In the genomic region with DNA sequence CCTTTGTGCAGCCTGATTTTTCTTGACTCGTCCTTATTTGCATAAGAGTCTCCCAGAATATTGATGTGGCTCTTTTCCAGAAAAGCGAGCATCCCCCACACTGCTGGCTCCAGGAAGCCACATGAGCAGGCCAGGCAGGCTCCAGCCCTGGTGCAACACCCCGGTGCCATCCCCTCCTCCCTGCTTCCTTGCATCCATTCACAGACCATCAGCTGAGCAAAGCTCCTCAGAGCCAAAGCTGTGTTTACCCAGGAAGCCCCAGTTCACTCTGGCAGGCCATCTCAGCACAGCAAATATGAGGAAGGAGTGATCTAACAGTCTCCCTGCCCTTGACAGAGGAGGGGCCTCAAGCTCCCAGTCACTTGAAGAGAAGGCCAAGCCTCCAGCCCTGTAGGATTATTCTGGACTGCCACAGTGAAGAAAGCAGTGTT, we compare ENCODE assay signal across 8 cellular contexts. TPM values are rescaled to one million over a fixed set of nuclear protein-coding genes. Genes with fewer than 3 reads are reported as not detected.
DNase-seq lines count a peak whose midpoint lies in the region; ATAC-seq and TF ChIP-seq lines count a peak whose summit lies in the region.

No MANE protein-coding gene starts in this region.

- peak overlapping the region; percentile 60 for H3K27ac Mint-ChIP-seq in type B pancreatic cell

- no peak for TF ChIP-seq CTCF in type B pancreatic cell (conservative IDR thresholded peaks at IDR 0.05)

- H3K27ac ChIP-seq in caudate nucleus (ENCODE audit: low read depth, low read length) = peak overlapping the region; percentile 14

- H3K36me3 Mint-ChIP-seq in type B pancreatic cell = no peaks in the 10 kb centered on the region

- H3K9me3 Mint-ChIP-seq in type B pancreatic cell = no peaks in the 10 kb centered on the region

- peaks cover 19% of the 10 kb centered on the region for H3K4me1 Mint-ChIP-seq in type B pancreatic cell (ENCODE audit: unreplicated experiment)

- H3K27me3 Mint-ChIP-seq in type B pancreatic cell = peaks cover 18% of the 10 kb centered on the region

- peak; percentile 16 for DNase-seq in SIG-M5 treated with dmso at 0.1 percent for 504 hours (lab: John Stamatoyannopoulos, UW; ENCODE audit: unreplicated experiment)
- DNase-seq in SIG-M5 (lab: John Stamatoyannopoulos, UW) = no peak
- DNase-seq in caudate nucleus (lab: John Stamatoyannopoulos, UW) = peak in 50 of 61 donors; percentile 1 to 73 (median 32)
- DNase-seq in left lobe of liver (ENCODE audit: low spot score) = no peak
- DNase-seq in type B pancreatic cell (ENCODE audit: extremely low spot score, unreplicated experiment) = no peak
- no peak for DNase-seq in NCI-H446 treated with DMSO at 0.1 percent for 48 hours (lab: John Stamatoyannopoulos, UW)
- DNase-seq in NCI-H748 treated with DMSO at 0.1 percent for 48 hours (lab: John Stamatoyannopoulos, UW) = no peak

- peak; percentile 28 for ATAC-seq in left lobe of liver
- ATAC-seq in HG02840 (IDR thresholded peaks at IDR 0.05; ENCODE audit: low FRiP score, unreplicated experiment) = no peak

- no peak overlapping the region for H3K4me3 Mint-ChIP-seq in type B pancreatic cell

RNA-seq across cellular contexts. Expression of gene INSYN2B, which starts 34.4 kb away (rescaled TPM):
- total RNA-seq in left lobe of liver (not detected), type B pancreatic cell (ENCODE audit: low replicate concordance) (1.5 TPM in 1 of 2 replicates, not detected in the other)

Comparison
In these comparisons a context has a peak if more than half of its experiments do, and no peak if none do; other contexts are left out.
1. DNase-seq: peak in SIG-M5 treated with dmso at 0.1 percent for 504 hours (single experiment) and caudate nucleus (50 of 61); none in SIG-M5 (single experiment), left lobe of liver (single experiment), type B pancreatic cell (single experiment), NCI-H446 treated with DMSO at 0.1 percent for 48 hours (single experiment) and NCI-H748 treated with DMSO at 0.1 percent for 48 hours (single experiment).